19 cellular contexts compared by ENCODE assay signal in genomic region chr9:88502552-88503034, GRCh38. TPM values are rescaled to one million over a fixed set of nuclear protein-coding genes. Genes with fewer than 3 reads are reported as not detected.
"Had no signal": no experiment of that assay in that cellular context is flagged by ENCODE, and none has a peak within 500 bp of the region (broad histone marks: within the 10 kb centered on the region; RNA-seq: fewer than 3 reads in every experiment).

No MANE protein-coding gene starts in this region.

- H3K9me3 ChIP-seq: esophagus muscularis mucosa, tibial nerve had no signal

- H3K36me3 Mint-ChIP-seq: activated CD8-positive, alpha-beta memory T cell treated with anti-CD3 and anti-CD28 coated beads, Interleukin-2, amount 10 ng/mL, durations not matched to agents 7 days and 5 days; activated naive CD4-positive, alpha-beta T cell treated with anti-CD3 and anti-CD28 coated beads, Interleukin-2, amount 50 U/mL, for 72 hours; T-cell had no signal

- DNase-seq: activated CD4-positive, alpha-beta T cell treated with anti-CD3 and anti-CD28 coated beads for 1 hour; activated CD4-positive, alpha-beta T cell treated with anti-CD3 and anti-CD28 coated beads, Interleukin-2, amount 50 U/mL, for 48 hours; activated CD8-positive, alpha-beta memory T cell treated with anti-CD3 and anti-CD28 coated beads, Interleukin-2, amount 10 ng/mL, durations not matched to agents 7 days and 5 days; activated effector memory CD4-positive, alpha-beta T cell treated with anti-CD3 and anti-CD28 coated beads, Interleukin-2, amount 50 U/mL, for 16 hours; activated T-cell treated with anti-CD3 and anti-CD28 coated beads, Interleukin-2, amount 50 U/mL, for 24 hours; hippocampal formation; midbrain; posterior cingulate gyrus; retina; stimulated activated CD4-positive, alpha-beta T cell treated with anti-CD3 and anti-CD28 coated beads, Interleukin-4, amount 100 ng/mL, for 24 hours; stimulated activated naive CD4-positive, alpha-beta T cell treated with Interleukin-2 at 50 U/mL for 16 hours; substantia nigra; T-cell had no signal

- ATAC-seq: activated CD8-positive, alpha-beta memory T cell treated with anti-CD3 and anti-CD28 coated beads, Interleukin-2, amount 10 ng/mL, durations not matched to agents 7 days and 5 days; activated naive CD4-positive, alpha-beta T cell treated with anti-CD3 and anti-CD28 coated beads, Interleukin-2, amount 50 U/mL, for 72 hours; T-cell had no signal

- H3K27me3 ChIP-seq: esophagus muscularis mucosa, tibial nerve had no signal

- H3K27ac Mint-ChIP-seq: activated CD8-positive, alpha-beta memory T cell treated with anti-CD3 and anti-CD28 coated beads, Interleukin-2, amount 10 ng/mL, durations not matched to agents 7 days and 5 days; activated T-cell treated with anti-CD3 and anti-CD28 coated beads, Interleukin-2, amount 50 U/mL, for 24 hours; T-cell had no signal

- H3K4me1 ChIP-seq: esophagus muscularis mucosa, tibial nerve had no signal

- H3K4me1 Mint-ChIP-seq: T-cell had no signal

- H3K9me3 Mint-ChIP-seq: activated naive CD4-positive, alpha-beta T cell treated with anti-CD3 and anti-CD28 coated beads, Interleukin-2, amount 50 U/mL, for 72 hours; activated T-cell treated with anti-CD3 and anti-CD28 coated beads, Interleukin-2, amount 50 U/mL, for 24 hours; T-cell had no signal

- H3K27ac ChIP-seq: esophagus muscularis mucosa, SK-N-MC, tibial nerve had no signal

- H3K4me3 ChIP-seq: esophagus muscularis mucosa, SK-N-MC, tibial nerve had no signal

- H3K36me3 ChIP-seq: esophagus muscularis mucosa, tibial nerve had no signal

- H3K4me3 Mint-ChIP-seq: activated CD8-positive, alpha-beta memory T cell treated with anti-CD3 and anti-CD28 coated beads, Interleukin-2, amount 10 ng/mL, durations not matched to agents 7 days and 5 days; activated T-cell treated with anti-CD3 and anti-CD28 coated beads, Interleukin-2, amount 50 U/mL, for 24 hours; T-cell had no signal

RNA-seq across cellular contexts. Expression of gene NXNL2, which starts 32.4 kb away (rescaled TPM):
- total RNA-seq: activated CD8-positive, alpha-beta memory T cell treated with anti-CD3 and anti-CD28 coated beads, Interleukin-2, amount 10 ng/mL, durations not matched to agents 7 days and 5 days; activated naive CD4-positive, alpha-beta T cell treated with anti-CD3 and anti-CD28 coated beads, Interleukin-2, amount 50 U/mL, for 72 hours; cardiac septum; glomerular endothelial cell; T-cell had no signal
